12 cellular contexts compared by ENCODE assay signal in genomic region chr6:46128476-46128875, GRCh38. TPM values are rescaled to one million over a fixed set of nuclear protein-coding genes. Genes with fewer than 3 reads are reported as not detected.
DNase-seq lines count a peak whose midpoint lies in the region; ATAC-seq and TF ChIP-seq lines count a peak whose summit lies in the region.
"Had no signal": no experiment of that assay in that cellular context is flagged by ENCODE, and none has a peak within 500 bp of the region (broad histone marks: within the 10 kb centered on the region; RNA-seq: fewer than 3 reads in every experiment).

No MANE protein-coding gene starts in this region.

- intact Hi-C loops in OCI-LY7 (cut with micrococcal nuclease; ENCODE audit: unreplicated experiment): loop anchor here (5.0 kb wide), 1 partner anchor 249 kb away; no protein-coding TSS in a partner anchor

- H3K36me3 Mint-ChIP-seq in nephron (ENCODE audit: low read depth): no peaks in the 10 kb centered on the region

- H2AFZ ChIP-seq in OCI-LY7 (ENCODE audit: low read length): peak overlapping the region; percentile 98; the same call in 1 of the 2 replicates

- H3K4me1 Mint-ChIP-seq in nephron: peaks cover 6% of the 10 kb centered on the region

- POLR2A ChIA-PET in OCI-LY7 (lab: Charles Lee): interaction anchor here (0.7 to 2.6 kb wide), 11 partner anchors 10 to 356 kb away, joined by 3 to 16 read pairs (median 4); partner anchors contain the start of gene ENPP5

- H3K4me3 ChIP-seq in OCI-LY7 (ENCODE audit: low read depth, low read length, poor library complexity, severe bottlenecking): peak overlapping the region; percentile 84

- peaks cover 24% of the 10 kb centered on the region; the same call in 1 of the 2 replicates for H3K79me2 ChIP-seq in OCI-LY7 (ENCODE audit: insufficient read depth, low read depth, low read length)

- H3K4me2 ChIP-seq in OCI-LY7 (ENCODE audit: low read length): peak overlapping the region; percentile 94

- peaks cover 13% of the 10 kb centered on the region for H3K4me1 ChIP-seq in OCI-LY7 (ENCODE audit: insufficient read depth, low read length, poor library complexity, severe bottlenecking)

- CTCF ChIA-PET in OCI-LY7 (lab: Charles Lee; ENCODE audit: unreplicated experiment): interaction anchor here (0.9 to 1.4 kb wide), 2 partner anchors 38 to 251 kb away, joined by 3 to 7 read pairs; no protein-coding TSS in a partner anchor

- peaks cover 29% of the 10 kb centered on the region for H3K27me3 Mint-ChIP-seq in nephron (ENCODE audit: low read depth)

- H3K9me3 Mint-ChIP-seq in nephron: peaks cover 5% of the 10 kb centered on the region

- DNase-seq in NCI-H526 (lab: John Stamatoyannopoulos, UW) (peak; percentile 14 to 17), NCI-H526 treated with DMSO at 0.1 percent for 48 hours (lab: John Stamatoyannopoulos, UW) (no peak), OCI-LY7 (ENCODE audit: low spot score) (peak; percentile 63), activated gamma-delta T cell treated with Interleukin-2 at 50 U/mL for 16 hours (no peak), NCI-H2029 treated with DMSO at 0.1 percent for 48 hours (lab: John Stamatoyannopoulos, UW) (no peak), cerebellar nuclear complex (lab: John Stamatoyannopoulos, UW) (no peak)
- DNase-seq: activated CD4-positive, alpha-beta T cell treated with anti-CD3 and anti-CD28 coated beads, Interleukin-2, amount 50 U/mL, for 1 hour; dermis blood vessel endothelial cell; NCI-H524 treated with DMSO at 0.1 percent for 48 hours had no signal

- peak overlapping the region; percentile 41 to 94 (median 86) for H3K4me3 Mint-ChIP-seq in nephron

- no peak overlapping the region for H3K27ac Mint-ChIP-seq in nephron

- TF ChIP-seq CTCF in OCI-LY7 (conservative IDR thresholded peaks at IDR 0.05; ENCODE audit: low read length) (no peak), nephron (IDR thresholded peaks at IDR 0.05; ENCODE audit: unreplicated experiment in 3 of 3) (no peak)

- BruUV-seq in OCI-LY7 (replicated peaks; lab: Mats Ljungman, UMichigan): no TSS peak

- peak; percentile 35 for ATAC-seq in GM21576 (IDR thresholded peaks at IDR 0.05; ENCODE audit: unreplicated experiment)

- no peak overlapping the region for H3K27ac ChIP-seq in OCI-LY7 (ENCODE audit: low read depth, low read length, poor library complexity, severe bottlenecking)

- no peaks in the 10 kb centered on the region for H3K36me3 ChIP-seq in OCI-LY7 (ENCODE audit: insufficient read depth, low read length)

- no peaks in the 10 kb centered on the region for H3K9me2 ChIP-seq in OCI-LY7 (ENCODE audit: insufficient read depth, low read length)

- H3K9me3 ChIP-seq in OCI-LY7 (ENCODE audit: low read length): no peaks in the 10 kb centered on the region

- H4K20me1 ChIP-seq in OCI-LY7 (ENCODE audit: insufficient read depth, low read length): no peaks in the 10 kb centered on the region

RNA-seq across cellular contexts. Expression of gene ENPP4, which starts 1.3 kb away (rescaled TPM):
- total RNA-seq in OCI-LY7 (2014; rRNA removed; shearing (Covaris generic)): 5.7 and 7.1 TPM in 2 replicates
- total RNA-seq in OCI-LY7 (2022): 8.8 and 9.2 TPM in 2 replicates

RNA-seq across cellular contexts. Expression of gene ENPP5, which starts 42.3 kb away (rescaled TPM):
- total RNA-seq in OCI-LY7 (2014; rRNA removed; shearing (Covaris generic)): 0.50 and 0.59 TPM in 2 replicates
- total RNA-seq in OCI-LY7 (2022): 1.6 and 2.4 TPM in 2 replicates
- total RNA-seq: A673 had no signal

Comparison
In these comparisons a context has a peak if more than half of its experiments do, and no peak if none do; other contexts are left out.
1. DNase-seq: peak in NCI-H526 (2 of 2) and OCI-LY7 (single experiment); none in NCI-H526 treated with DMSO at 0.1 percent for 48 hours (single experiment), activated gamma-delta T cell treated with Interleukin-2 at 50 U/mL for 16 hours (single experiment), NCI-H2029 treated with DMSO at 0.1 percent for 48 hours (single experiment) and cerebellar nuclear complex (0 of 2).